16 cellular contexts compared by ENCODE assay signal in genomic region chr3:178353292-178353814, GRCh38.
DNase-seq lines count a peak whose midpoint lies in the region; ATAC-seq, FAIRE-seq and TF ChIP-seq lines count a peak whose summit lies in the region.
"Had no signal": no experiment of that assay in that cellular context is flagged by ENCODE, and none has a peak within 500 bp of the region (broad histone marks: within the 10 kb centered on the region; RNA-seq: fewer than 3 reads in every experiment).

No MANE protein-coding gene starts in this region.

- H3K36me3 ChIP-seq in ACC112 (ENCODE audit: insufficient read depth, low read length) (no peaks in the 10 kb centered on the region), SK-N-SH (replicated peaks in 1 of 2; ENCODE audit: control insufficient read depth in 1 of 2, insufficient read depth in 2 of 2, low read length in 1 of 2) (no peaks in the 10 kb centered on the region), PC-3 (ENCODE audit: low read depth, low read length) (no peaks in the 10 kb centered on the region)
- no peaks in the 10 kb centered on the region for H3K36me3 ChIP-seq in effector memory CD4-positive, alpha-beta T cell (ENCODE audit: control insufficient read depth, insufficient read depth, low read length)
- H3K36me3 ChIP-seq: gastroesophageal sphincter, neural progenitor cell had no signal

- H3K4me1 ChIP-seq in ACC112 (ENCODE audit: control insufficient read depth, insufficient read depth, low read length, unreplicated experiment) (peaks cover 32% of the 10 kb centered on the region), SK-N-SH (ENCODE audit: control insufficient read depth in 1 of 2, insufficient read depth in 2 of 2, low read depth in 1 of 2, low read length in 1 of 2) (peaks cover 3 to 29% of the 10 kb centered on the region in 2 experiments; a peak in 2 of 4 replicates), PC-3 (ENCODE audit: insufficient read depth, low read length) (peaks cover 6% of the 10 kb centered on the region)
- H3K4me1 ChIP-seq in effector memory CD4-positive, alpha-beta T cell (ENCODE audit: control insufficient read depth, insufficient read depth, low read length, poor library complexity, severe bottlenecking), result no peaks in the 10 kb centered on the region

- H3K4me2 ChIP-seq in SK-N-SH, result peak overlapping the region; percentile 54; the same call in 1 of the 2 replicates
- H3K4me2 ChIP-seq in PC-3 (ENCODE audit: low read length), result no peak overlapping the region
- H3K4me2 ChIP-seq: neural progenitor cell had no signal

- ATAC-seq in PC-3 (no peak), GM21825 (IDR thresholded peaks at IDR 0.05; ENCODE audit: unreplicated experiment) (no peak)
- ATAC-seq: activated CD4-positive, CD25-positive, alpha-beta regulatory T cell treated with anti-CD3 and anti-CD28 coated beads, Interleukin-2, amount 50 U/mL, for 24 hours; gastroesophageal sphincter; stimulated activated memory B cell treated with anti-CD40 and anti-IgM and Interleukin-4, amounts not matched to agents 10 μg/mL and 1 μg/mL and 100 μg/mL, for 72 hours had no signal

- no peak for FAIRE-seq in GM19239 (lab: Jason Lieb, UNC)

- BruUV-seq in PC-3 (replicated peaks; lab: Mats Ljungman, UMichigan), result no TSS peak

- intact Hi-C loops in PC-3 (cut with micrococcal nuclease), result no loop called here

- TF ChIP-seq RAD21 in SK-N-SH (IDR thresholded peaks at IDR 0.05; ENCODE audit: low read length), result no peak

- DNase-seq in H4 (ENCODE audit: low spot score) (peak; percentile 14), SK-N-SH (no peak), fibroblast of the conjunctiva (ENCODE audit: low read depth) (peak; percentile 52), PC-3 (no peak), GM19239 (ENCODE audit: insufficient read length, low spot score) (no peak)
- no peak for DNase-seq in effector memory CD4-positive, alpha-beta T cell
- DNase-seq: activated gamma-delta T cell treated with Interleukin-2 at 50 U/mL for 16 hours, NCI-H1048, NCI-H526 treated with DMSO at 0.1 percent for 48 hours, RPMI8226 had no signal

- no peaks in the 10 kb centered on the region for H3K9me3 ChIP-seq in SK-N-SH
- no peaks in the 10 kb centered on the region for H3K9me3 ChIP-seq in PC-3 (ENCODE audit: low read length)
- H3K9me3 ChIP-seq in effector memory CD4-positive, alpha-beta T cell (ENCODE audit: control insufficient read depth, low read length), result no peaks in the 10 kb centered on the region
- H3K9me3 ChIP-seq: gastroesophageal sphincter had no signal

- CTCF ChIA-PET in SK-N-SH (lab: Yijun Ruan, JAX), result no interaction called here
- CTCF ChIA-PET in PC-3 (lab: Charles Lee), result no interaction called here

- H3K27me3 ChIP-seq in ACC112 (ENCODE audit: insufficient read depth, low read length) (no peaks in the 10 kb centered on the region), SK-N-SH (ENCODE audit: insufficient read depth) (no peaks in the 10 kb centered on the region), PC-3 (ENCODE audit: low read length) (no peaks in the 10 kb centered on the region)
- no peaks in the 10 kb centered on the region for H3K27me3 ChIP-seq in effector memory CD4-positive, alpha-beta T cell (replicated peaks; ENCODE audit: control insufficient read depth, insufficient read depth, low read length, poor library complexity, severe bottlenecking)
- H3K27me3 ChIP-seq: gastroesophageal sphincter, neural progenitor cell had no signal

- H3F3A ChIP-seq in SK-N-SH (replicated peaks; ENCODE audit: insufficient read depth) (peaks cover 9% of the 10 kb centered on the region), PC-3 (ENCODE audit: low read length, unreplicated experiment) (no peaks in the 10 kb centered on the region)

- peak in 1 of 2 experiments; percentile 64; a peak in 1 of 4 replicates for TF ChIP-seq EP300 in SK-N-SH (IDR thresholded peaks at IDR 0.05; ENCODE audit: borderline replicate concordance in 1 of 2, low read depth in 1 of 2, low read length in 1 of 2)

- H3K79me2 ChIP-seq in ACC112 (ENCODE audit: control insufficient read depth, insufficient read depth, low read length, unreplicated experiment), result no peaks in the 10 kb centered on the region
- no peaks in the 10 kb centered on the region for H3K79me2 ChIP-seq in SK-N-SH (ENCODE audit: insufficient read depth)
- H3K79me2 ChIP-seq in PC-3 (ENCODE audit: low read length), result no peaks in the 10 kb centered on the region

- H2AFZ ChIP-seq in ACC112 (ENCODE audit: low read length, unreplicated experiment), result peak overlapping the region; percentile 71
- H2AFZ ChIP-seq in SK-N-SH (ENCODE audit: low read depth), result no peak overlapping the region
- H2AFZ ChIP-seq in PC-3 (ENCODE audit: low read length), result no peak overlapping the region
- H2AFZ ChIP-seq: neural progenitor cell had no signal

- H3K4me3 ChIP-seq in ACC112 (ENCODE audit: low read depth, low read length) (no peak overlapping the region), SK-N-SH (ENCODE audit: low read depth in 2 of 2, low read length in 1 of 2) (no peak overlapping the region), PC-3 (ENCODE audit: low read length) (no peak overlapping the region)
- H3K4me3 ChIP-seq in effector memory CD4-positive, alpha-beta T cell (ENCODE audit: insufficient read depth, low read depth, low read length, poor library complexity, severe bottlenecking), result no peak overlapping the region
- H3K4me3 ChIP-seq: gastroesophageal sphincter, neural progenitor cell had no signal

- POLR2A ChIA-PET in SK-N-SH (lab: Yijun Ruan, JAX) (no interaction called here), PC-3 (lab: Charles Lee; ENCODE audit: unreplicated experiment) (no interaction called here)

- H3K9ac ChIP-seq in SK-N-SH, result no peak overlapping the region
- no peak overlapping the region for H3K9ac ChIP-seq in PC-3 (ENCODE audit: low read length)
- H3K9ac ChIP-seq: neural progenitor cell had no signal

- H3K9me2 ChIP-seq in SK-N-SH, result no peaks in the 10 kb centered on the region
- no peaks in the 10 kb centered on the region for H3K9me2 ChIP-seq in PC-3 (replicated peaks; ENCODE audit: low read length)

- peak overlapping the region; percentile 72; the same call in 1 of the 2 replicates for H3K27ac ChIP-seq in ACC112 (ENCODE audit: low read depth, low read length)
- peak overlapping the region; percentile 61 to 82 for H3K27ac ChIP-seq in SK-N-SH (ENCODE audit: low read depth in 2 of 2, low read length in 1 of 2)
- no peak overlapping the region for H3K27ac ChIP-seq in PC-3 (ENCODE audit: low read length)
- no peak overlapping the region for H3K27ac ChIP-seq in effector memory CD4-positive, alpha-beta T cell (ENCODE audit: insufficient read depth, low read length, poor library complexity, severe bottlenecking)
- H3K27ac ChIP-seq: gastroesophageal sphincter, neural progenitor cell had no signal

- H4K20me1 ChIP-seq in SK-N-SH (ENCODE audit: insufficient read depth) (no peaks in the 10 kb centered on the region), PC-3 (ENCODE audit: low read length) (no peaks in the 10 kb centered on the region)

- TF ChIP-seq CTCF in SK-N-SH (IDR thresholded peaks at IDR 0.05), result no peak
- no peak for TF ChIP-seq CTCF in PC-3 (conservative IDR thresholded peaks at IDR 0.05; ENCODE audit: low read depth, low read length)

TF ChIP-seq in SK-N-SH, 30 proteins besides CTCF, POLR2A, EP300 and RAD21:
- no peak for TF ChIP-seq MAX (IDR thresholded peaks at IDR 0.05; ENCODE audit: low read depth)
- peak; percentile 88 for TF ChIP-seq TCF12 (IDR thresholded peaks at IDR 0.05)
- TF ChIP-seq IRF3 (IDR thresholded peaks at IDR 0.05; ENCODE audit: low read depth, low read length), result no peak
- TF ChIP-seq JUND (IDR thresholded peaks at IDR 0.05), result peak; percentile 30; the same call in 1 of the 2 replicates
- TF ChIP-seq PBX3 (IDR thresholded peaks at IDR 0.05), result peak; percentile 49; the same call in 1 of the 2 replicates
- TF ChIP-seq RFX5 (IDR thresholded peaks at IDR 0.05; ENCODE audit: low read length), result no peak
- TF ChIP-seq USF1 (IDR thresholded peaks at IDR 0.05; ENCODE audit: borderline replicate concordance, low read depth), result no peak
- no peak for TF ChIP-seq NRF1 (IDR thresholded peaks at IDR 0.05; ENCODE audit: low read depth, low read length)
- TF ChIP-seq FOXJ3 (CRISPR knock-in tag; IDR thresholded peaks at IDR 0.05), result no peak
- TF ChIP-seq YY1 (IDR thresholded peaks at IDR 0.05; ENCODE audit: low read depth), result no peak
- TF ChIP-seq GATA2 (CRISPR knock-in tag; IDR thresholded peaks at IDR 0.05), result no peak

Comparison
In these comparisons a context has a peak if more than half of its experiments do, and no peak if none do; other contexts are left out.
1. H3K27ac ChIP-seq: peak in ACC112 (single experiment) and SK-N-SH (2 of 2); none in PC-3 (single experiment) and effector memory CD4-positive, alpha-beta T cell (single experiment).
2. DNase-seq: peak in H4 (single experiment) and fibroblast of the conjunctiva (single experiment); none in SK-N-SH (single experiment), PC-3 (single experiment), GM19239 (single experiment) and effector memory CD4-positive, alpha-beta T cell (0 of 3).